Comparison of ENCODE assay signal across 17 cellular contexts in genomic region chr20:58065508-58066361, GRCh38.
A peak's percentile ranks its signal among the peaks of the same experiment; 100 is the strongest.
DNase-seq lines count a peak whose midpoint lies in the region; ATAC-seq, FAIRE-seq and TF ChIP-seq lines count a peak whose summit lies in the region.
"Had no signal": no experiment of that assay in that cellular context is flagged by ENCODE, and none has a peak within 500 bp of the region (broad histone marks: within the 10 kb centered on the region; RNA-seq: fewer than 3 reads in every experiment).

No MANE protein-coding gene starts in this region.

- FAIRE-seq in bronchial epithelial cell (lab: Jason Lieb, UNC) = no peak

- H3K4me1 ChIP-seq in heart right ventricle = no peaks in the 10 kb centered on the region
- H3K4me1 ChIP-seq: lower lobe of right lung had no signal

- H3K9me3 ChIP-seq in heart right ventricle = peaks cover 0 to 26% (median 10%) of the 10 kb centered on the region in 11 donors

- intact Hi-C loops in lower leg skin (cut with DNase I; ENCODE audit: low total_unique reads) = no loop called here
- intact Hi-C loops in heart right ventricle (cut with DNase I) = loop anchor here in 1 of 10 donors (10.0 kb wide), 1 partner anchor 101 kb away; no protein-coding TSS in a partner anchor

- H3K36me3 ChIP-seq in bronchial epithelial cell (ENCODE audit: control insufficient read depth, insufficient read depth, low read length) (no peaks in the 10 kb centered on the region), heart right ventricle (no peaks in the 10 kb centered on the region)
- H3K36me3 ChIP-seq: lower lobe of right lung had no signal

- H3K27ac ChIP-seq in heart right ventricle = no peak overlapping the region
- H3K27ac ChIP-seq: lower lobe of right lung had no signal

- no peak for TF ChIP-seq POLR2A in lower leg skin (IDR thresholded peaks at IDR 0.05)

- H3K27me3 ChIP-seq in bronchial epithelial cell (ENCODE audit: control insufficient read depth, insufficient read depth, low read length) (peaks cover 8% of the 10 kb centered on the region), heart right ventricle (peaks cover 0 to 3% (median 0%) of the 10 kb centered on the region in 7 donors)

- no peak for TF ChIP-seq CTCF in bronchial epithelial cell (IDR thresholded peaks at IDR 0.05; ENCODE audit: insufficient read depth, low read length, severe bottlenecking)
- TF ChIP-seq CTCF in lower leg skin (IDR thresholded peaks at IDR 0.05) = no peak
- TF ChIP-seq CTCF in heart right ventricle (IDR thresholded peaks at IDR 0.05) = no peak

- 59 to 77% methylated on average over 5 to 6 of the region's 6 CpGs for whole genome bisulfite sequencing in lower leg skin, 2 donors
- WGBS in heart right ventricle, 2 donors = 58 to 70% methylated on average over 6 of the region's 6 CpGs

- no peak overlapping the region for H3K4me3 ChIP-seq in bronchial epithelial cell (ENCODE audit: low read depth, low read length)
- no peak overlapping the region for H3K4me3 ChIP-seq in lower leg skin (ENCODE audit: low read depth, poor library complexity, severe bottlenecking)
- H3K4me3 ChIP-seq in heart right ventricle = no peak overlapping the region
- H3K4me3 ChIP-seq: lower lobe of right lung had no signal

- DNase-seq in GM04504 (ENCODE audit: low read depth) (peak; percentile 44), NCI-H69 (lab: John Stamatoyannopoulos, UW) (peak; percentile 36), bronchial epithelial cell (ENCODE audit: low read depth) (peak; percentile 86), lower leg skin (ENCODE audit: low spot score in 2 of 2) (peak; percentile 2 to 59), foreskin melanocyte (no peak), heart right ventricle (no peak), dedifferentiated amniotic fluid mesenchymal stem cell (ENCODE audit: extremely low spot score) (no peak)
- DNase-seq: activated CD4-positive, alpha-beta T cell treated with anti-CD3 and anti-CD28 coated beads, Interleukin-2, amount 10 ng/mL, durations not matched to agents 24 days and 14 days; activated naive CD8-positive, alpha-beta T cell treated with anti-CD3 and anti-CD28 coated beads, Interleukin-2, amount 50 U/mL, for 24 hours; activated T-cell treated with anti-CD3 and anti-CD28 coated beads, Interleukin-2, amount 50 U/mL, for 48 hours; CD4-positive, alpha-beta memory T cell; lower lobe of right lung; natural killer cell; NCI-H1694 treated with DMSO at 0.1 percent for 48 hours; NCI-H82; SHP77 treated with DMSO at 0.1 percent for 48 hours had no signal

- ATAC-seq in heart right ventricle = no peak
- ATAC-seq in GM18873 (IDR thresholded peaks at IDR 0.05; ENCODE audit: low FRiP score, unreplicated experiment) = no peak
- ATAC-seq: activated naive CD8-positive, alpha-beta T cell treated with anti-CD3 and anti-CD28 coated beads, Interleukin-2, amount 50 U/mL, for 24 hours; lower lobe of right lung; natural killer cell had no signal

Comparison
In these comparisons a context has a peak if more than half of its experiments do, and no peak if none do; other contexts are left out.
1. DNase-seq: peak in GM04504 (single experiment), NCI-H69 (single experiment), bronchial epithelial cell (single experiment) and lower leg skin (2 of 2); none in foreskin melanocyte (single experiment), heart right ventricle (0 of 2) and dedifferentiated amniotic fluid mesenchymal stem cell (single experiment).